Comparison of ENCODE assay signal across 8 cellular contexts in the genomic region with DNA sequence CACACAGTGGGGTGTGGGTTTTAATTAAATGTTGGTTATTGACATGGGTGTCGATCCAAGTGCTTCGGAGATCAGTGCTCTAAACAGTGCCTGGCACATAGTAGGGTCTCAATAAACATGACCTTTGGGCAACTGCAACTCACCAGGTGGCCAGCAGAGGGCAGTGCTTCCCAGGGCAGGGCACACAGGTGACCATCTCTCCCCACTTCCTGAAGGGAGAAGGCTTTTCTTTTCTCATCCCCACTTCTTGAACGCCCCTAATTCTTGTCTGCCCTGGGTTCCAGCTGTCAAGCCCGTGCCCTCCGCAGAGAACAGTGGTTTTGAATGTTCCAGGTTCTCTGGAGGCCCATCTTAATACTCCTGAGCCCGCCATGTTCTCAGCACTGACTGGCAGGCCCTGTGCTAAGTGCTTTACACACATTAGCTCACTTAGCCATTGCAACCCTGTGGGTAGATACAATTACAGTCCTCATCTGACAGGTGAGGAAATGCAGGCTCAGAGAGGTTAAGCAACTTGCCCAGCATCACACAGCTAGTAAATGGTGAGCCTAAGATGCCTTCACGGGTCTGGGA. TPM values are rescaled to one million over a fixed set of nuclear protein-coding genes. Genes with fewer than 3 reads are reported as not detected.
DNase-seq lines count a peak whose midpoint lies in the region; ATAC-seq, FAIRE-seq and TF ChIP-seq lines count a peak whose summit lies in the region.

No MANE protein-coding gene starts in this region.

- H3K27ac ChIP-seq in SK-N-SH (ENCODE audit: low read depth in 2 of 2, low read length in 1 of 2) = no peak overlapping the region
- no peak overlapping the region for H3K27ac ChIP-seq in iPS DF 6.9 (ENCODE audit: low read length)

- H3K27me3 ChIP-seq in SK-N-SH (ENCODE audit: insufficient read depth) (no peaks in the 10 kb centered on the region), iPS DF 6.9 (ENCODE audit: control insufficient read depth, insufficient read depth, low read length) (no peaks in the 10 kb centered on the region)

- H3K9me2 ChIP-seq in SK-N-SH = no peaks in the 10 kb centered on the region

- POLR2A ChIA-PET in SK-N-SH (lab: Yijun Ruan, JAX) = interaction anchor here (0.6 kb wide), 1 partner anchor 1046 kb away, joined by 3 read pairs; the partner anchor contains the start of gene ADCY6

- no peaks in the 10 kb centered on the region for H3K27me3 Mint-ChIP-seq in activated naive CD8-positive, alpha-beta T cell treated with anti-CD3 and anti-CD28 coated beads for 36 hours

- FAIRE-seq in GM18507 (lab: Jason Lieb, UNC) = peak; percentile 91

- H3K9me3 ChIP-seq in SK-N-SH (no peaks in the 10 kb centered on the region), iPS DF 6.9 (ENCODE audit: control insufficient read depth, insufficient read depth, low read length) (no peaks in the 10 kb centered on the region)

- H3K9me3 Mint-ChIP-seq in activated naive CD8-positive, alpha-beta T cell treated with anti-CD3 and anti-CD28 coated beads for 36 hours = no peaks in the 10 kb centered on the region

- no peak overlapping the region for H3K27ac Mint-ChIP-seq in activated naive CD8-positive, alpha-beta T cell treated with anti-CD3 and anti-CD28 coated beads for 36 hours

- H3K4me1 Mint-ChIP-seq in activated naive CD8-positive, alpha-beta T cell treated with anti-CD3 and anti-CD28 coated beads for 36 hours = peaks cover 11% of the 10 kb centered on the region

- peak; percentile 82 for TF ChIP-seq RAD21 in SK-N-SH (IDR thresholded peaks at IDR 0.05; ENCODE audit: low read length)

- no peak overlapping the region for H3K4me2 ChIP-seq in SK-N-SH

- no peaks in the 10 kb centered on the region for H3K36me3 ChIP-seq in SK-N-SH (replicated peaks in 1 of 2; ENCODE audit: control insufficient read depth in 1 of 2, insufficient read depth in 2 of 2, low read length in 1 of 2)
- no peaks in the 10 kb centered on the region for H3K36me3 ChIP-seq in iPS DF 6.9 (ENCODE audit: control insufficient read depth, insufficient read depth, low read length)

- H3F3A ChIP-seq in SK-N-SH (replicated peaks; ENCODE audit: insufficient read depth) = no peaks in the 10 kb centered on the region

- TF ChIP-seq EP300 in SK-N-SH (IDR thresholded peaks at IDR 0.05; ENCODE audit: borderline replicate concordance in 1 of 2, low read depth in 1 of 2, low read length in 1 of 2) = no peak

- no peak overlapping the region for H2AFZ ChIP-seq in SK-N-SH (ENCODE audit: low read depth)

- H3K4me3 ChIP-seq in SK-N-SH (ENCODE audit: low read depth in 2 of 2, low read length in 1 of 2) (no peak overlapping the region), iPS DF 6.9 (ENCODE audit: low read length) (no peak overlapping the region)

- DNase-seq in ACHN = peak; percentile 68
- DNase-seq in GM18507 (ENCODE audit: extremely low spot score, insufficient read length, low read depth) = no peak
- DNase-seq in SK-N-SH = peak; percentile 72
- DNase-seq in activated naive CD8-positive, alpha-beta T cell treated with anti-CD3 and anti-CD28 coated beads for 36 hours = peak; percentile 70
- DNase-seq in iPS DF 6.9 (ENCODE audit: low read depth, low spot score) = peak; percentile 60
- peak; percentile 69 to 75 for DNase-seq in stimulated activated CD4-positive, alpha-beta T cell treated with anti-CD3 and anti-CD28 coated beads, Interleukin-4, amount 100 ng/mL, for 48 hours (ENCODE audit: low read depth in 2 of 2)

- H3K4me3 Mint-ChIP-seq in activated naive CD8-positive, alpha-beta T cell treated with anti-CD3 and anti-CD28 coated beads for 36 hours = no peak overlapping the region

- H3K9ac ChIP-seq in SK-N-SH = no peak overlapping the region

- CTCF ChIA-PET in SK-N-SH (lab: Yijun Ruan, JAX) = interaction anchor here (0.7 to 43.0 kb wide), 29 partner anchors 15 to 408 kb away, joined by 3 to 1294 read pairs (median 6); partner anchors contain the start of genes ENDOU, HDAC7, RAPGEF3 and SLC48A1

- TF ChIP-seq CTCF in SK-N-SH (IDR thresholded peaks at IDR 0.05) = peak; percentile 98

- ATAC-seq in GM18517 (IDR thresholded peaks at IDR 0.05; ENCODE audit: unreplicated experiment) (no peak), HG02981 (IDR thresholded peaks at IDR 0.05; ENCODE audit: unreplicated experiment) (no peak)

- H4K20me1 ChIP-seq in SK-N-SH (ENCODE audit: insufficient read depth) = no peaks in the 10 kb centered on the region

- in situ Hi-C loops in ACHN (cut with HindIII; ENCODE audit: low pct_ligation_motif_present, low pct_unique_long_range_greater_than_20kb, low sequenced_read_pairs) = no loop called here

- no peaks in the 10 kb centered on the region for H3K79me2 ChIP-seq in SK-N-SH (ENCODE audit: insufficient read depth)

- no peaks in the 10 kb centered on the region for H3K36me3 Mint-ChIP-seq in activated naive CD8-positive, alpha-beta T cell treated with anti-CD3 and anti-CD28 coated beads for 36 hours

- 54% methylated on average over 7 of the region's 7 CpGs for WGBS in SK-N-SH (ENCODE audit: low lambda C conversion rate)
- no CpG with 5 or more reads among the region's 7 CpGs for WGBS in iPS DF 6.9 (ENCODE audit: insufficient coverage, insufficient read length)

- H3K4me1 ChIP-seq in SK-N-SH (ENCODE audit: control insufficient read depth in 1 of 2, insufficient read depth in 2 of 2, low read depth in 1 of 2, low read length in 1 of 2) (peaks cover 14 to 39% of the 10 kb centered on the region in 2 experiments; a peak in 3 of 4 replicates), iPS DF 6.9 (ENCODE audit: control insufficient read depth, insufficient read depth, low read length) (no peaks in the 10 kb centered on the region)

TF ChIP-seq in SK-N-SH, 30 proteins besides CTCF, POLR2A, EP300 and RAD21:
- TF ChIP-seq YY1 (IDR thresholded peaks at IDR 0.05; ENCODE audit: low read depth) (no peak), SMC3 (IDR thresholded peaks at IDR 0.05; ENCODE audit: low read depth, low read length) (peak; percentile 79), RCOR1 (IDR thresholded peaks at IDR 0.05; ENCODE audit: low read length) (peak; percentile 51; the same call in 1 of the 2 replicates), IRF3 (IDR thresholded peaks at IDR 0.05; ENCODE audit: low read depth, low read length) (no peak)
TF ChIP-seq in SK-N-SH: peak in this region for 2.

RNA-seq across cellular contexts. Expression of gene RAPGEF3, which starts 16.3 kb away (rescaled TPM):
- polyA plus RNA-seq in SK-N-SH (2012; rRNA removed) = 0.90 and 0.93 TPM in 2 replicates
- polyA plus RNA-seq in SK-N-SH (2012; cell fraction: cytosol; rRNA removed) = 0.23 and 0.42 TPM in 2 replicates
- polyA plus RNA-seq in SK-N-SH (2012; cell fraction: nucleus; rRNA removed) = 3.8 and 4.7 TPM in 2 replicates
- total RNA-seq in activated naive CD8-positive, alpha-beta T cell treated with anti-CD3 and anti-CD28 coated beads for 36 hours = under 1 TPM; 0.27 to 0.54 TPM

RNA-seq across cellular contexts. Expression of gene ENDOU, which starts 17.0 kb away (rescaled TPM):
- not detected in 2 replicates for polyA plus RNA-seq in SK-N-SH (2012; rRNA removed)
- not detected in 2 replicates for polyA plus RNA-seq in SK-N-SH (2012; cell fraction: cytosol; rRNA removed)
- not detected in 2 replicates for polyA plus RNA-seq in SK-N-SH (2012; cell fraction: nucleus; rRNA removed)
- under 1 TPM in 1 of 2 experiments, not detected in 1; 0.08 TPM for total RNA-seq in activated naive CD8-positive, alpha-beta T cell treated with anti-CD3 and anti-CD28 coated beads for 36 hours

RNA-seq across cellular contexts. Expression of gene SLC48A1, which starts 30.7 kb away (rescaled TPM):
- 7.3 and 8.1 TPM in 2 replicates for polyA plus RNA-seq in SK-N-SH (2012; rRNA removed)
- 4.7 and 6.8 TPM in 2 replicates for polyA plus RNA-seq in SK-N-SH (2012; cell fraction: cytosol; rRNA removed)
- 13.1 and 16.1 TPM in 2 replicates for polyA plus RNA-seq in SK-N-SH (2012; cell fraction: nucleus; rRNA removed)
- total RNA-seq in activated naive CD8-positive, alpha-beta T cell treated with anti-CD3 and anti-CD28 coated beads for 36 hours = 1 to 10 TPM; 5.4 to 6.0 TPM

RNA-seq across cellular contexts. Expression of gene RPAP3, which starts 36.5 kb away (rescaled TPM):
- polyA plus RNA-seq in SK-N-SH (2012; rRNA removed) = 6.7 and 9.3 TPM in 2 replicates
- polyA plus RNA-seq in SK-N-SH (2012; cell fraction: cytosol; rRNA removed) = 11.0 and 15.7 TPM in 2 replicates
- 2.4 and 7.6 TPM in 2 replicates for polyA plus RNA-seq in SK-N-SH (2012; cell fraction: nucleus; rRNA removed)
- total RNA-seq in activated naive CD8-positive, alpha-beta T cell treated with anti-CD3 and anti-CD28 coated beads for 36 hours = 10 to 100 TPM; 58.7 to 61.8 TPM
